In genomic region chr4:154399259-154399974, GRCh38 we compare ENCODE assay signal across 9 cellular contexts.
A peak's percentile ranks its signal among the peaks of the same experiment; 100 is the strongest.
DNase-seq lines count a peak whose midpoint lies in the region; ATAC-seq and TF ChIP-seq lines count a peak whose summit lies in the region.
"Had no signal": no experiment of that assay in that cellular context is flagged by ENCODE, and none has a peak within 500 bp of the region (broad histone marks: within the 10 kb centered on the region; RNA-seq: fewer than 3 reads in every experiment).

No MANE protein-coding gene starts in this region.

- H3K4me1 ChIP-seq in BLaER1 = peaks cover 5% of the 10 kb centered on the region; the same call in 1 of the 2 replicates
- H3K4me1 ChIP-seq in osteoblast (ENCODE audit: insufficient read depth, low read length) = no peaks in the 10 kb centered on the region
- H3K4me1 ChIP-seq: SJCRH30 had no signal

- no peaks in the 10 kb centered on the region for H4K20me1 ChIP-seq in BLaER1
- H4K20me1 ChIP-seq in osteoblast (ENCODE audit: insufficient read depth, low read length) = no peaks in the 10 kb centered on the region

- DNase-seq in M059J (ENCODE audit: low read depth) (peak; percentile 39), dorsolateral prefrontal cortex (no peak), osteoblast (ENCODE audit: insufficient read length, low spot score, missing footprints) (no peak), iPS-NIHi11 (ENCODE audit: low spot score) (no peak), Kasumi-1 (lab: John Stamatoyannopoulos, UW) (no peak), SKM-1 (lab: John Stamatoyannopoulos, UW; ENCODE audit: unreplicated experiment) (no peak)

- H3K4me3 ChIP-seq in BLaER1 = no peak overlapping the region
- H3K4me3 ChIP-seq in dorsolateral prefrontal cortex = peak overlapping the region in 28 of 59 donors; percentile 1 to 56 (median 35)
- peak overlapping the region; percentile 4 for H3K4me3 ChIP-seq in osteoblast (ENCODE audit: insufficient read depth, low read length)
- H3K4me3 ChIP-seq: SJCRH30 had no signal

- no peaks in the 10 kb centered on the region for H3K79me2 ChIP-seq in osteoblast (ENCODE audit: insufficient read depth, low read length)

- no peak for ATAC-seq in HG02623 (IDR thresholded peaks at IDR 0.05; ENCODE audit: unreplicated experiment)

- H2AFZ ChIP-seq in osteoblast (ENCODE audit: low read length) = no peak overlapping the region

- intact Hi-C loops in dorsolateral prefrontal cortex (cut with DNase I) = loop anchor here in 1 of 2 donors (10.0 kb wide), 1 partner anchor 115 kb away; no protein-coding TSS in a partner anchor

- no peaks in the 10 kb centered on the region for H3K27me3 ChIP-seq in BLaER1
- peaks cover 0 to 5% (median 0%) of the 10 kb centered on the region in 45 donors for H3K27me3 ChIP-seq in dorsolateral prefrontal cortex
- no peaks in the 10 kb centered on the region for H3K27me3 ChIP-seq in osteoblast (ENCODE audit: insufficient read depth, low read length)
- H3K27me3 ChIP-seq: SJCRH30 had no signal

- no peaks in the 10 kb centered on the region for H3K36me3 ChIP-seq in BLaER1
- H3K36me3 ChIP-seq in osteoblast (ENCODE audit: insufficient read depth, low read length) = no peaks in the 10 kb centered on the region
- H3K36me3 ChIP-seq: SJCRH30 had no signal

- peak in 55 of 56 donors; percentile 16 to 70 (median 46) for TF ChIP-seq CTCF in dorsolateral prefrontal cortex (IDR thresholded peaks at IDR 0.05 in 54 of 56, conservative IDR thresholded peaks at IDR 0.05 in 2 of 56; ENCODE audit: low read depth in 1 of 56, partially characterized antibody in 56 of 56)
- peak; percentile 31 for TF ChIP-seq CTCF in osteoblast (IDR thresholded peaks at IDR 0.05; ENCODE audit: extremely low read depth, low read depth, low read length)

- H3K27ac ChIP-seq in BLaER1 (no peak overlapping the region), dorsolateral prefrontal cortex (peak overlapping the region in 11 of 59 donors; percentile 4 to 67 (median 42)), osteoblast (ENCODE audit: low read depth, low read length) (no peak overlapping the region)
- H3K27ac ChIP-seq: SJCRH30 had no signal

- H3K9ac ChIP-seq in BLaER1 = no peak overlapping the region

- H3K4me2 ChIP-seq in BLaER1 (peak overlapping the region; percentile 7; the same call in 1 of the 2 replicates), osteoblast (ENCODE audit: insufficient read depth, low read length) (peak overlapping the region; percentile 29)

- H3K9me3 ChIP-seq in BLaER1 (peaks cover 8% of the 10 kb centered on the region), osteoblast (ENCODE audit: low read depth, low read length) (no peaks in the 10 kb centered on the region)
- H3K9me3 ChIP-seq: SJCRH30 had no signal
